Comparison of ENCODE assay signal across 12 cellular contexts in genomic region chr13:30256713-30257432, GRCh38. TPM values are rescaled to one million over a fixed set of nuclear protein-coding genes. Genes with fewer than 3 reads are reported as not detected.
DNase-seq lines count a peak whose midpoint lies in the region; ATAC-seq, FAIRE-seq and TF ChIP-seq lines count a peak whose summit lies in the region.
"Had no signal": no experiment of that assay in that cellular context is flagged by ENCODE, and none has a peak within 500 bp of the region (broad histone marks: within the 10 kb centered on the region; RNA-seq: fewer than 3 reads in every experiment).

No MANE protein-coding gene starts in this region.

- no peak for ATAC-seq in GM19452 (IDR thresholded peaks at IDR 0.05; ENCODE audit: unreplicated experiment)
- ATAC-seq: activated CD4-positive, CD25-positive, alpha-beta regulatory T cell treated with anti-CD3 and anti-CD28 coated beads, Interleukin-2, amount 50 U/mL, for 24 hours had no signal

- FAIRE-seq in GM12892 (lab: Jason Lieb, UNC), result peak; percentile 24

- H3K4me3 ChIP-seq in fibroblast of pulmonary artery (replicated peaks; ENCODE audit: low read depth, low read length), result no peak overlapping the region
- no peak overlapping the region for H3K4me3 ChIP-seq in sigmoid colon
- H3K4me3 ChIP-seq: prostate gland had no signal

- H3K9me3 ChIP-seq in sigmoid colon, result no peaks in the 10 kb centered on the region
- H3K9me3 ChIP-seq: prostate gland had no signal

- intact Hi-C loops in sigmoid colon (cut with DNase I), result loop anchor here (10.0 kb wide), 1 partner anchor 208 kb away; the partner anchor contains the start of gene HMGB1

- TF ChIP-seq CTCF in fibroblast of pulmonary artery (IDR thresholded peaks at IDR 0.05; ENCODE audit: low read length, missing control alignments), result peak; percentile 15
- TF ChIP-seq CTCF in sigmoid colon (IDR thresholded peaks at IDR 0.05), result no peak

- peaks cover 0 to 10% (median 0%) of the 10 kb centered on the region in 4 donors for H3K36me3 ChIP-seq in sigmoid colon
- H3K36me3 ChIP-seq: prostate gland had no signal

- peaks cover 0 to 29% (median 15%) of the 10 kb centered on the region in 4 donors for H3K4me1 ChIP-seq in sigmoid colon

- H3K27ac ChIP-seq in sigmoid colon, result peak overlapping the region in 3 of 4 donors; percentile 70 to 76 (median 72)

- DNase-seq in GM12892 (ENCODE audit: insufficient read length) (no peak), SK-N-DZ (ENCODE audit: low spot score) (peak; percentile 26), fibroblast of pulmonary artery (ENCODE audit: low read depth) (peak; percentile 25), sigmoid colon (no peak), iPS-NIHi11 (ENCODE audit: low spot score) (no peak), cortex of kidney (lab: John Stamatoyannopoulos, UW) (no peak)
- DNase-seq: activated gamma-delta T cell; effector memory CD4-positive, alpha-beta T cell; NCI-H2081 had no signal

- no peak for TF ChIP-seq EP300 in sigmoid colon (IDR thresholded peaks at IDR 0.05)

- WGBS in sigmoid colon, 2 donors, result 79 to 81% methylated on average over 5 of the region's 5 CpGs

- H3K27me3 ChIP-seq in sigmoid colon, result no peaks in the 10 kb centered on the region

- TF ChIP-seq POLR2A in GM12892 (IDR thresholded peaks at IDR 0.05; ENCODE audit: low read depth, low read length), result no peak
- no peak for TF ChIP-seq POLR2A in sigmoid colon (IDR thresholded peaks at IDR 0.05)

RNA-seq across cellular contexts. Expression of gene KATNAL1, which starts 50.5 kb away (rescaled TPM):
- polyA plus RNA-seq in GM12892 (2012; ENCODE audit: missing spikeins), result 11.2 TPM
- 12.9 and 14.1 TPM in 2 replicates for polyA plus RNA-seq in SK-N-DZ (2014; cell fraction: cytosol; rRNA removed)
- polyA plus RNA-seq in SK-N-DZ (2014; cell fraction: nucleus; rRNA removed), result 7.2 and 7.7 TPM in 2 replicates
- total RNA-seq in sigmoid colon, result 10 to 100 TPM; 31.9 to 51.2 (median 45.5) TPM
- 1 to 10 TPM in 2 of 3 donors, under 1 TPM in 1; 0.92 to 2.8 (median 1.8) TPM for polyA plus RNA-seq in sigmoid colon

Comparison
In these comparisons a context has a peak if more than half of its experiments do, and no peak if none do; other contexts are left out.
1. DNase-seq: peak in SK-N-DZ (single experiment) and fibroblast of pulmonary artery (single experiment); none in GM12892 (single experiment), sigmoid colon (single experiment), iPS-NIHi11 (single experiment) and cortex of kidney (single experiment).